In the genomic region with DNA sequence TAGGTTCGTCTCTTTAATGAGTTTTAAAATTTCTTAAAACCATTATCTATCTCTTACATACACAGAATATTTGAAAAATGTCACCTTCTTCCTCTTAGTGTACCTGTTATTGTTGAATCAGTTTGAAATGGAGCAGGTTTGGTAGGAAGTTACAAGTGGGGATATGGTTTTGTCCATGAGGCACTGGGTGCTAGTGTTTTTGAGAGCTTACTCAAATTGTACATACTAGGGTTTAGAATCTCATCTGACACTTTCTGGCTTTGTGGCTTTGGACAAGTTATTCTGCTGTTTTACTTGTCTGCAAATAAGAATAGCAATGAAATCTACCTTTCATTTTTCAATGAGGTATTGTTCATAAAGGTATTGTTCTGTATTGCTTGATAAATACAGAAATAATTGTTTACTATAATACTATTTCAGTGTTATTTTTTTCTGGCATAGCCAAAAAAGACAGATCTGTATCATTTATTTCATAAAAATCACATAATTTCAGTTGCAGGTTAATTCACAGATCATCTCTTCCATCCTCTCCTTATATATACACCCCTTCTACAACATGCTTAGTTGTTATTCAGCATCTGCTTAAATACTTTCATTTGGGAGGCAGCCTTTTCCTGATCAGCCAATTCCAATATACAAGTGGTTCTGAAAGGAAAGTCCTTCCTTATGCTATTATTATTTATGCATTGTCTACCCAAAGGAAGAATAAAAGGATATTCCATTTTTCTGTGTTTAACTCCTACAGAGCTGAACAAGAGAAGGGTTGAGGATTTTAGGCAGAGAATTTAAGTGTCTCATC, we compare ENCODE assay signal across 17 cellular contexts. TPM values are rescaled to one million over a fixed set of nuclear protein-coding genes. Genes with fewer than 3 reads are reported as not detected.
"Had no signal": no experiment of that assay in that cellular context is flagged by ENCODE, and none has a peak within 500 bp of the region (broad histone marks: within the 10 kb centered on the region; RNA-seq: fewer than 3 reads in every experiment).

No MANE protein-coding gene starts in this region.

- H3K36me3 Mint-ChIP-seq: natural killer cell had no signal

- DNase-seq: activated CD4-positive, alpha-beta T cell treated with anti-CD3 and anti-CD28 coated beads for 4 hours; activated naive CD4-positive, alpha-beta T cell treated with Interleukin-2 at 50 U/mL for 16 hours; dorsolateral prefrontal cortex; erythroblast; hippocampal formation; natural killer cell; stimulated activated naive CD8-positive, alpha-beta T cell treated with anti-CD3 and anti-CD28 coated beads, Interleukin-15, amount 100 ng/mL, for 72 hours; WERI-Rb-1 had no signal

- H3K4me3 Mint-ChIP-seq: natural killer cell; stimulated activated naive CD8-positive, alpha-beta T cell treated with anti-CD3 and anti-CD28 coated beads, Interleukin-15, amount 100 ng/mL, for 72 hours; type B pancreatic cell had no signal

- H3K27ac Mint-ChIP-seq: stimulated activated naive CD8-positive, alpha-beta T cell treated with anti-CD3 and anti-CD28 coated beads, Interleukin-15, amount 100 ng/mL, for 72 hours; type B pancreatic cell had no signal

- H3K4me3 ChIP-seq: ascending aorta, cardiac muscle cell, dorsolateral prefrontal cortex had no signal

- H3K27ac ChIP-seq: ascending aorta, cardiac muscle cell, dorsolateral prefrontal cortex, WERI-Rb-1 had no signal

- H3K36me3 ChIP-seq: ascending aorta had no signal

- H3K9me3 ChIP-seq: ascending aorta had no signal

- ATAC-seq: left lobe of liver; natural killer cell; sciatic nerve; stimulated activated naive CD8-positive, alpha-beta T cell treated with anti-CD3 and anti-CD28 coated beads, Interleukin-15, amount 100 ng/mL, for 72 hours had no signal

- H3K27me3 ChIP-seq: ascending aorta, cardiac muscle cell had no signal

- H3K4me1 Mint-ChIP-seq: stimulated activated naive CD8-positive, alpha-beta T cell treated with anti-CD3 and anti-CD28 coated beads, Interleukin-15, amount 100 ng/mL, for 72 hours had no signal

- H3K4me1 ChIP-seq: ascending aorta had no signal

- H3K27me3 Mint-ChIP-seq: stimulated activated naive CD8-positive, alpha-beta T cell treated with anti-CD3 and anti-CD28 coated beads, Interleukin-15, amount 100 ng/mL, for 72 hours; type B pancreatic cell had no signal

- H3K9me3 Mint-ChIP-seq: natural killer cell; stimulated activated naive CD8-positive, alpha-beta T cell treated with anti-CD3 and anti-CD28 coated beads, Interleukin-15, amount 100 ng/mL, for 72 hours; type B pancreatic cell had no signal

RNA-seq across cellular contexts. Expression of a gene that starts 13.3 kb away (rescaled TPM):
- total RNA-seq: ascending aorta had no signal

RNA-seq across cellular contexts. Expression of a gene that starts 42.6 kb away (rescaled TPM):
- total RNA-seq: activated CD8-positive, alpha-beta memory T cell treated with anti-CD3 and anti-CD28 coated beads for 36 hours; ascending aorta; cardiac muscle cell; left lobe of liver; lung microvascular endothelial cell; pulmonary artery endothelial cell; sciatic nerve; T-helper 1 cell treated with Interleukin-12 subunit alpha and Interleukin-12 subunit beta and Interleukin-4 antibody, amounts not matched to agents 30 ng/mL and 1 ng/mL, for 36 hours had no signal
- polyA plus RNA-seq: cardiac muscle cell had no signal
